In the genomic region with DNA sequence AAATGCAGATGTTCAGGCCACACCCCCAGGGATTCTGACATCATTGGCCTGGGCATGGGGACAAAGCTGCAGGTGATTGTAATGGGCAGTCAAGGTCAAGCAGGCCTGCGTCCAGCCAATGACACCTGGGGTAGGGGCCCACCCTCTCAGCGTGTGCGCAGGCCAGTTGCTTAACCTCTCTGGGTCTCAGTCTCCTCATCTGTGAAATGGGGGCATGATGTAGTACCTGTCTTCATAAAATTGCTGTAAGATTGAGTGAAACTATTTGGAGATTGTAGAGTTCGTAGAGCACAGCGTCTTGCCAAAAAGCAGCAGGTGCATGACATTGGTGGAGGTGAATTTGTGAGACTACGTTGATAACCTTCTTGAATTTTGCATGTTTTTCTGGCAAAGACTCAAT, we compare ENCODE assay signal across 1 cellular context.
TF ChIP-seq lines count a peak whose summit lies in the region.

No MANE protein-coding gene starts in this region.

TF ChIP-seq in HepG2, 621 proteins besides CTCF, POLR2A, EP300 and RAD21:
- no peak for TF ChIP-seq ARNTL (CRISPR knock-in tag; IDR thresholded peaks at IDR 0.05)
- no peak for TF ChIP-seq CBX5 (CRISPR knock-in tag; IDR thresholded peaks at IDR 0.05; ENCODE audit: borderline replicate concordance)
- no peak for TF ChIP-seq ESRRA (CRISPR knock-in tag; IDR thresholded peaks at IDR 0.05; ENCODE audit: low read depth)
- no peak for TF ChIP-seq FOXK2 (IDR thresholded peaks at IDR 0.05)
- TF ChIP-seq, protein P1, sequence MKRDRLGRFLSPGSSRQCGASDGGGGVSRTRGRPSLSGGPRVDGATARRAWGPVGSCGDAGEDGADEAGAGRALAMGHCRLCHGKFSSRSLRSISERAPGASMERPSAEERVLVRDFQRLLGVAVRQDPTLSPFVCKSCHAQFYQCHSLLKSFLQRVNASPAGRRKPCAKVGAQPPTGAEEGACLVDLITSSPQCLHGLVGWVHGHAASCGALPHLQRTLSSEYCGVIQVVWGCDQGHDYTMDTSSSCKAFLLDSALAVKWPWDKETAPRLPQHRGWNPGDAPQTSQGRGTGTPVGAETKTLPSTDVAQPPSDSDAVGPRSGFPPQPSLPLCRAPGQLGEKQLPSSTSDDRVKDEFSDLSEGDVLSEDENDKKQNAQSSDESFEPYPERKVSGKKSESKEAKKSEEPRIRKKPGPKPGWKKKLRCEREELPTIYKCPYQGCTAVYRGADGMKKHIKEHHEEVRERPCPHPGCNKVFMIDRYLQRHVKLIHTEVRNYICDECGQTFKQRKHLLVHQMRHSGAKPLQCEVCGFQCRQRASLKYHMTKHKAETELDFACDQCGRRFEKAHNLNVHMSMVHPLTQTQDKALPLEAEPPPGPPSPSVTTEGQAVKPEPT (CRISPR knock-in tag; IDR thresholded peaks at IDR 0.05; ENCODE audit: low read depth) = no peak
- TF ChIP-seq, protein P2, sequence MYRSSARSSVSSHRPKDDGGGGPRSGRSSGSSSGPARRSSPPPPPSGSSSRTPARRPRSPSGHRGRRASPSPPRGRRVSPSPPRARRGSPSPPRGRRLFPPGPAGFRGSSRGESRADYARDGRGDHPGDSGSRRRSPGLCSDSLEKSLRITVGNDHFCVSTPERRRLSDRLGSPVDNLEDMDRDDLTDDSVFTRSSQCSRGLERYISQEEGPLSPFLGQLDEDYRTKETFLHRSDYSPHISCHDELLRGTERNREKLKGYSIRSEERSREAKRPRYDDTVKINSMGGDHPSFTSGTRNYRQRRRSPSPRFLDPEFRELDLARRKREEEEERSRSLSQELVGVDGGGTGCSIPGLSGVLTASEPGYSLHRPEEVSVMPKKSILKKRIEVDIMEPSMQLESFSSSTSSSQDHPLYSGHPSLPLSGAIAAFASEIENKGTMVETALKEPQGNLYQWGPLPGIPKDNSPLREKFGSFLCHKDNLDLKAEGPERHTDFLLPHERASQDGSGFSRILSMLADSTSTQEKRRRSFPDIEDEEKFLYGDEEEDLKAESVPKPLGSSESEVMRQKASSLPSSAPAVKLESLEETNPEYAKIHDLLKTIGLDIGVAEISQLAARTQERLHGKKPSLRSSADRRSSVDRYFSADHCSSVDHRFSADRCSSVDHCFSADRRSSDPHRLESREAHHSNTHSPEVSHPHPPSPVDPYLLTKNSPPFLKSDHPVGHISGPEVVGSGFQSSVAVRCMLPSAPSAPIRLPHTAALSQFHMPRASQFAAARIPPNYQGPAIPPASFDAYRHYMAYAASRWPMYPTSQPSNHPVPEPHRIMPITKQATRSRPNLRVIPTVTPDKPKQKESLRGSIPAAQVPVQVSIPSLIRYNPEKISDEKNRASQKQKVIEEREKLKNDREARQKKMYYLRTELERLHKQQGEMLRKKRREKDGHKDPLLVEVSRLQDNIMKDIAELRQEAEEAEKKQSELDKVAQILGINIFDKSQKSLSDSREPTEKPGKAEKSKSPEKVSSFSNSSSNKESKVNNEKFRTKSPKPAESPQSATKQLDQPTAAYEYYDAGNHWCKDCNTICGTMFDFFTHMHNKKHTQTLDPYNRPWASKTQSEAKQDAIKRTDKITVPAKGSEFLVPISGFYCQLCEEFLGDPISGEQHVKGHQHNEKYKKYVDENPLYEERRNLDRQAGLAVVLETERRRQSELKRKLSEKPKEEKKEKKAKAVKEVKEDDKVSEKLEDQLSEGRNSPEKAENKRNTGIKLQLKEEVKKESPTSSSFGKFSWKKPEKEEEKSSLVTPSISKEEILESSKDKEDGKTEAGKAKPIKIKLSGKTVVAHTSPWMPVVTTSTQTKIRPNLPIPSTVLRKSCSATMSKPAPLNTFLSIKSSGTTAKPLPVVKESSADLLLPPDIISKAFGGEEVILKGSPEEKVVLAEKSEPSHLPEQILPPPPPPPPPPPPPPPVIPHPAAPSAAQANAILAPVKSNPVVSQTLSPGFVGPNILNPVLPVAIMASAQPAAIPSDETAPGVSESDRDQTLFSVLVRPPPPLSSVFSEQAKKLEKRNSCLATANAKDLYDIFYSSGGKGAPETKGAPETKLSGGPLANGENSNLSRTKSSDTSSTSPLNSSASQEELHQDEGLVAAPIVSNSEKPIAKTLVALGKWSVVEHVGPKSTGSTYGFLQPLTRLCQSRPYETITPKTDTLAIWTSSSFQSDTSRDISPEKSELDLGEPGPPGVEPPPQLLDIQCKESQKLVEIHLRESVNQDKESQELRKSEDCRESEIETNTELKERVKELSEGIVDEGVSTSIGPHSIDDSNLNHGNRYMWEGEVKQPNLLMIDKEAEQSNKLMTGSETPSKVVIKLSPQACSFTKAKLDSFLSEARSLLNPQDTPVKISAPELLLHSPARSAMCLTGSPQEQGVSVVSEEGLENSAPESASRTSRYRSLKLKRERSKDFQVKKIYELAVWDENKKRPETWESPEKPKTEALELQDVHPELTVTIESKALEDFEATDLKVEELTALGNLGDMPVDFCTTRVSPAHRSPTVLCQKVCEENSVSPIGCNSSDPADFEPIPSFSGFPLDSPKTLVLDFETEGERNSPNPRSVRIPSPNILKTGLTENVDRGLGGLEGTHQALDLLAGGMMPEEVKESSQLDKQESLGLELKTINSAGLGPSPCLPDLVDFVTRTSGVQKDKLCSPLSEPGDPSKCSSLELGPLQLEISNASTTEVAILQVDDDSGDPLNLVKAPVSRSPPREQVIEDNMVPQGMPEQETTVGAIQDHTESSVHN (CRISPR knock-in tag; IDR thresholded peaks at IDR 0.05) = no peak
- TF ChIP-seq MTA3 (CRISPR knock-in tag; IDR thresholded peaks at IDR 0.05) = no peak
- peak; percentile 71 for TF ChIP-seq ZNF629 (CRISPR knock-in tag; conservative IDR thresholded peaks at IDR 0.05)
